In genomic region chr7:18566829-18567228, GRCh38 we compare ENCODE assay signal across 9 cellular contexts.
DNase-seq lines count a peak whose midpoint lies in the region; ATAC-seq, FAIRE-seq and TF ChIP-seq lines count a peak whose summit lies in the region.
"Had no signal": no experiment of that assay in that cellular context is flagged by ENCODE, and none has a peak within 500 bp of the region (broad histone marks: within the 10 kb centered on the region; RNA-seq: fewer than 3 reads in every experiment).

No MANE protein-coding gene starts in this region.

- peak; percentile 71 for FAIRE-seq in astrocyte (lab: Jason Lieb, UNC)

- no peak overlapping the region for H3K27ac Mint-ChIP-seq in astrocyte (ENCODE audit: unreplicated experiment)

- DNase-seq in astrocyte (ENCODE audit: low read depth): no peak
- DNase-seq in NCI-H146 (lab: John Stamatoyannopoulos, UW): no peak
- no peak for DNase-seq in NCI-H524 (lab: John Stamatoyannopoulos, UW)
- DNase-seq in activated effector memory CD4-positive, alpha-beta T cell treated with Interleukin-2 at 50 U/mL for 16 hours: no peak
- DNase-seq in sigmoid colon: no peak
- DNase-seq: kidney glomerular epithelial cell had no signal

- TF ChIP-seq CTCF in astrocyte (IDR thresholded peaks at IDR 0.05; ENCODE audit: insufficient read depth, low read depth, low read length) (no peak), sigmoid colon (IDR thresholded peaks at IDR 0.05) (no peak)

- no peaks in the 10 kb centered on the region for H3K4me1 ChIP-seq in astrocyte (ENCODE audit: insufficient read depth, low read length)
- H3K4me1 ChIP-seq in sigmoid colon: no peaks in the 10 kb centered on the region

- H3K27ac ChIP-seq in astrocyte (ENCODE audit: low read depth, low read length) (no peak overlapping the region), sigmoid colon (no peak overlapping the region)

- no peak overlapping the region for H3K4me3 ChIP-seq in astrocyte (ENCODE audit: insufficient read depth, low read depth, low read length)
- no peak overlapping the region for H3K4me3 ChIP-seq in sigmoid colon

- no peaks in the 10 kb centered on the region for H3K36me3 Mint-ChIP-seq in astrocyte (ENCODE audit: low read depth, unreplicated experiment)

- H3K4me2 ChIP-seq in astrocyte (ENCODE audit: low read length): no peak overlapping the region

- H3K9ac ChIP-seq in astrocyte (ENCODE audit: low read length): no peak overlapping the region

- no peaks in the 10 kb centered on the region for H4K20me1 ChIP-seq in astrocyte (ENCODE audit: insufficient read depth, low read length)

- H3K36me3 ChIP-seq in astrocyte (ENCODE audit: insufficient read depth, low read length) (no peaks in the 10 kb centered on the region), sigmoid colon (no peaks in the 10 kb centered on the region)

- 70 to 80% methylated on average over 7 of the region's 7 CpGs for WGBS in sigmoid colon, 2 donors

- H3K9me3 Mint-ChIP-seq in astrocyte (ENCODE audit: unreplicated experiment): no peaks in the 10 kb centered on the region

- H3K27me3 Mint-ChIP-seq in astrocyte (ENCODE audit: low read depth, unreplicated experiment): no peaks in the 10 kb centered on the region

- no peak overlapping the region for H3K4me3 Mint-ChIP-seq in astrocyte (ENCODE audit: unreplicated experiment)

- peaks cover 2% of the 10 kb centered on the region for H3K4me1 Mint-ChIP-seq in astrocyte (ENCODE audit: low read depth, unreplicated experiment)

- ATAC-seq in GM18505 (IDR thresholded peaks at IDR 0.05; ENCODE audit: unreplicated experiment) (peak; percentile 98), GM21447 (IDR thresholded peaks at IDR 0.05; ENCODE audit: unreplicated experiment) (peak; percentile 99), HG03280 (IDR thresholded peaks at IDR 0.05; ENCODE audit: unreplicated experiment) (peak; percentile 97)

- TF ChIP-seq EP300 in sigmoid colon (IDR thresholded peaks at IDR 0.05): no peak

- H3K79me2 ChIP-seq in astrocyte (ENCODE audit: insufficient read depth, low read length): peaks cover 7% of the 10 kb centered on the region

- no peak overlapping the region for H2AFZ ChIP-seq in astrocyte (ENCODE audit: low read depth, low read length)

- no peak for TF ChIP-seq POLR2A in GM18505 (IDR thresholded peaks at IDR 0.05; ENCODE audit: borderline replicate concordance, extremely low read depth, insufficient read depth, insufficient read length)
- TF ChIP-seq POLR2A in sigmoid colon (IDR thresholded peaks at IDR 0.05): no peak

- no peaks in the 10 kb centered on the region for H3K9me3 ChIP-seq in astrocyte (ENCODE audit: insufficient read depth, low read depth, low read length)
- no peaks in the 10 kb centered on the region for H3K9me3 ChIP-seq in sigmoid colon

- intact Hi-C loops in sigmoid colon (cut with DNase I): no loop called here

- H3K27me3 ChIP-seq in astrocyte (ENCODE audit: insufficient read depth, low read length) (no peaks in the 10 kb centered on the region), sigmoid colon (no peaks in the 10 kb centered on the region)
